2 cellular contexts compared by ENCODE assay signal in the genomic region with DNA sequence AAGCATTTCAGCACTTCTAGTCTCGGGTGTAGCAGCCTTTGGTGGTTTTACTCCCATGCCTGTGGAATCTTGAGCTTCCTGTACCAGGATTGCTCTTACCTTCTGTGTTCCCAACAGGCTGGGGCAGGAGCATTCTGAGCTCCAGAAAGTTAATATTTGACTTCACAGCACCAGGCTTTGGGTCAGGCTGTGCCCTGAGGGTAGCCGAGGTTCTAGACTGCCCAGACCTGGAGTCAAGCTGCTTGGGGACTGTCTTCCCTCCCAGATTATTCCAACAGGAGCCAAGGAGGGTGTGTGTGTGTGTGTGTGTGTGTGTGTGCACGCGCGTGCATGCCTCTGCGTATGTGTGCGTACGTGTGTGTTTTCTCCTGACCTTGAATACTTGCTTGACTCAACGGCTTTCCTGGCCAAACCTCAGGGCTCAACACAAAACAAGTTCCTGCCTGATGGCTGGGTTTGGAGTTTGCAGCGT.
TF ChIP-seq lines count a peak whose summit lies in the region.

No MANE protein-coding gene starts in this region.

TF ChIP-seq in A549, 52 proteins besides CTCF, POLR2A, EP300 and RAD21:
- TF ChIP-seq, protein P1, sequence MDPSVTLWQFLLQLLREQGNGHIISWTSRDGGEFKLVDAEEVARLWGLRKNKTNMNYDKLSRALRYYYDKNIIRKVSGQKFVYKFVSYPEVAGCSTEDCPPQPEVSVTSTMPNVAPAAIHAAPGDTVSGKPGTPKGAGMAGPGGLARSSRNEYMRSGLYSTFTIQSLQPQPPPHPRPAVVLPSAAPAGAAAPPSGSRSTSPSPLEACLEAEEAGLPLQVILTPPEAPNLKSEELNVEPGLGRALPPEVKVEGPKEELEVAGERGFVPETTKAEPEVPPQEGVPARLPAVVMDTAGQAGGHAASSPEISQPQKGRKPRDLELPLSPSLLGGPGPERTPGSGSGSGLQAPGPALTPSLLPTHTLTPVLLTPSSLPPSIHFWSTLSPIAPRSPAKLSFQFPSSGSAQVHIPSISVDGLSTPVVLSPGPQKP (IDR thresholded peaks at IDR 0.05; ENCODE audit: low read depth, low read length): no peak
- TF ChIP-seq FOSB (CRISPR knock-in tag; IDR thresholded peaks at IDR 0.05): no peak
- no peak for TF ChIP-seq KDM5A (IDR thresholded peaks at IDR 0.05)
- TF ChIP-seq TFCP2L1 (CRISPR knock-in tag; IDR thresholded peaks at IDR 0.05): no peak
- no peak for TF ChIP-seq POLR2AphosphoS2 (conservative IDR thresholded peaks at IDR 0.05; ENCODE audit: low read length)
- no peak for TF ChIP-seq RCOR1 (IDR thresholded peaks at IDR 0.05; ENCODE audit: low read depth, low read length)
- TF ChIP-seq, protein P2, sequence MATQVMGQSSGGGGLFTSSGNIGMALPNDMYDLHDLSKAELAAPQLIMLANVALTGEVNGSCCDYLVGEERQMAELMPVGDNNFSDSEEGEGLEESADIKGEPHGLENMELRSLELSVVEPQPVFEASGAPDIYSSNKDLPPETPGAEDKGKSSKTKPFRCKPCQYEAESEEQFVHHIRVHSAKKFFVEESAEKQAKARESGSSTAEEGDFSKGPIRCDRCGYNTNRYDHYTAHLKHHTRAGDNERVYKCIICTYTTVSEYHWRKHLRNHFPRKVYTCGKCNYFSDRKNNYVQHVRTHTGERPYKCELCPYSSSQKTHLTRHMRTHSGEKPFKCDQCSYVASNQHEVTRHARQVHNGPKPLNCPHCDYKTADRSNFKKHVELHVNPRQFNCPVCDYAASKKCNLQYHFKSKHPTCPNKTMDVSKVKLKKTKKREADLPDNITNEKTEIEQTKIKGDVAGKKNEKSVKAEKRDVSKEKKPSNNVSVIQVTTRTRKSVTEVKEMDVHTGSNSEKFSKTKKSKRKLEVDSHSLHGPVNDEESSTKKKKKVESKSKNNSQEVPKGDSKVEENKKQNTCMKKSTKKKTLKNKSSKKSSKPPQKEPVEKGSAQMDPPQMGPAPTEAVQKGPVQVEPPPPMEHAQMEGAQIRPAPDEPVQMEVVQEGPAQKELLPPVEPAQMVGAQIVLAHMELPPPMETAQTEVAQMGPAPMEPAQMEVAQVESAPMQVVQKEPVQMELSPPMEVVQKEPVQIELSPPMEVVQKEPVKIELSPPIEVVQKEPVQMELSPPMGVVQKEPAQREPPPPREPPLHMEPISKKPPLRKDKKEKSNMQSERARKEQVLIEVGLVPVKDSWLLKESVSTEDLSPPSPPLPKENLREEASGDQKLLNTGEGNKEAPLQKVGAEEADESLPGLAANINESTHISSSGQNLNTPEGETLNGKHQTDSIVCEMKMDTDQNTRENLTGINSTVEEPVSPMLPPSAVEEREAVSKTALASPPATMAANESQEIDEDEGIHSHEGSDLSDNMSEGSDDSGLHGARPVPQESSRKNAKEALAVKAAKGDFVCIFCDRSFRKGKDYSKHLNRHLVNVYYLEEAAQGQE (IDR thresholded peaks at IDR 0.05): no peak
- TF ChIP-seq KDM1A (IDR thresholded peaks at IDR 0.05; ENCODE audit: low read depth): no peak
- no peak for TF ChIP-seq NFE2L2 (conservative IDR thresholded peaks at IDR 0.05; ENCODE audit: low read length)
- no peak for TF ChIP-seq CBX8 (IDR thresholded peaks at IDR 0.05)
- TF ChIP-seq, protein P3, sequence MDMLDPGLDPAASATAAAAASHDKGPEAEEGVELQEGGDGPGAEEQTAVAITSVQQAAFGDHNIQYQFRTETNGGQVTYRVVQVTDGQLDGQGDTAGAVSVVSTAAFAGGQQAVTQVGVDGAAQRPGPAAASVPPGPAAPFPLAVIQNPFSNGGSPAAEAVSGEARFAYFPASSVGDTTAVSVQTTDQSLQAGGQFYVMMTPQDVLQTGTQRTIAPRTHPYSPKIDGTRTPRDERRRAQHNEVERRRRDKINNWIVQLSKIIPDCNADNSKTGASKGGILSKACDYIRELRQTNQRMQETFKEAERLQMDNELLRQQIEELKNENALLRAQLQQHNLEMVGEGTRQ (IDR thresholded peaks at IDR 0.05): no peak
- TF ChIP-seq MAZ (IDR thresholded peaks at IDR 0.05; ENCODE audit: borderline replicate concordance, low read depth, low read length): no peak
- TF ChIP-seq CEBPB (IDR thresholded peaks at IDR 0.05): no peak
- TF ChIP-seq HDAC2 (IDR thresholded peaks at IDR 0.05): no peak
- TF ChIP-seq, protein P4, sequence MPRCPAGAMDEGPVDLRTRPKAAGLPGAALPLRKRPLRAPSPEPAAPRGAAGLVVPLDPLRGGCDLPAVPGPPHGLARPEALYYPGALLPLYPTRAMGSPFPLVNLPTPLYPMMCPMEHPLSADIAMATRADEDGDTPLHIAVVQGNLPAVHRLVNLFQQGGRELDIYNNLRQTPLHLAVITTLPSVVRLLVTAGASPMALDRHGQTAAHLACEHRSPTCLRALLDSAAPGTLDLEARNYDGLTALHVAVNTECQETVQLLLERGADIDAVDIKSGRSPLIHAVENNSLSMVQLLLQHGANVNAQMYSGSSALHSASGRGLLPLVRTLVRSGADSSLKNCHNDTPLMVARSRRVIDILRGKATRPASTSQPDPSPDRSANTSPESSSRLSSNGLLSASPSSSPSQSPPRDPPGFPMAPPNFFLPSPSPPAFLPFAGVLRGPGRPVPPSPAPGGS (IDR thresholded peaks at IDR 0.05): no peak
- no peak for TF ChIP-seq MAFK (IDR thresholded peaks at IDR 0.05; ENCODE audit: partially characterized antibody)
- TF ChIP-seq, protein P5, sequence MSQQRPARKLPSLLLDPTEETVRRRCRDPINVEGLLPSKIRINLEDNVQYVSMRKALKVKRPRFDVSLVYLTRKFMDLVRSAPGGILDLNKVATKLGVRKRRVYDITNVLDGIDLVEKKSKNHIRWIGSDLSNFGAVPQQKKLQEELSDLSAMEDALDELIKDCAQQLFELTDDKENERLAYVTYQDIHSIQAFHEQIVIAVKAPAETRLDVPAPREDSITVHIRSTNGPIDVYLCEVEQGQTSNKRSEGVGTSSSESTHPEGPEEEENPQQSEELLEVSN (IDR thresholded peaks at IDR 0.05; ENCODE audit: borderline replicate concordance, low read depth): no peak
- no peak for TF ChIP-seq RNF2 (IDR thresholded peaks at IDR 0.05; ENCODE audit: borderline replicate concordance, low read depth)
- TF ChIP-seq FOXS1 (CRISPR knock-in tag; IDR thresholded peaks at IDR 0.05): no peak
- no peak for TF ChIP-seq TP53 (CRISPR knock-in tag; IDR thresholded peaks at IDR 0.05)
TF ChIP-seq in A549: peak in this region for 0.

TF ChIP-seq in HepG2, 621 proteins besides CTCF, POLR2A, EP300 and RAD21 (continues in another document):
- TF ChIP-seq, protein P6, sequence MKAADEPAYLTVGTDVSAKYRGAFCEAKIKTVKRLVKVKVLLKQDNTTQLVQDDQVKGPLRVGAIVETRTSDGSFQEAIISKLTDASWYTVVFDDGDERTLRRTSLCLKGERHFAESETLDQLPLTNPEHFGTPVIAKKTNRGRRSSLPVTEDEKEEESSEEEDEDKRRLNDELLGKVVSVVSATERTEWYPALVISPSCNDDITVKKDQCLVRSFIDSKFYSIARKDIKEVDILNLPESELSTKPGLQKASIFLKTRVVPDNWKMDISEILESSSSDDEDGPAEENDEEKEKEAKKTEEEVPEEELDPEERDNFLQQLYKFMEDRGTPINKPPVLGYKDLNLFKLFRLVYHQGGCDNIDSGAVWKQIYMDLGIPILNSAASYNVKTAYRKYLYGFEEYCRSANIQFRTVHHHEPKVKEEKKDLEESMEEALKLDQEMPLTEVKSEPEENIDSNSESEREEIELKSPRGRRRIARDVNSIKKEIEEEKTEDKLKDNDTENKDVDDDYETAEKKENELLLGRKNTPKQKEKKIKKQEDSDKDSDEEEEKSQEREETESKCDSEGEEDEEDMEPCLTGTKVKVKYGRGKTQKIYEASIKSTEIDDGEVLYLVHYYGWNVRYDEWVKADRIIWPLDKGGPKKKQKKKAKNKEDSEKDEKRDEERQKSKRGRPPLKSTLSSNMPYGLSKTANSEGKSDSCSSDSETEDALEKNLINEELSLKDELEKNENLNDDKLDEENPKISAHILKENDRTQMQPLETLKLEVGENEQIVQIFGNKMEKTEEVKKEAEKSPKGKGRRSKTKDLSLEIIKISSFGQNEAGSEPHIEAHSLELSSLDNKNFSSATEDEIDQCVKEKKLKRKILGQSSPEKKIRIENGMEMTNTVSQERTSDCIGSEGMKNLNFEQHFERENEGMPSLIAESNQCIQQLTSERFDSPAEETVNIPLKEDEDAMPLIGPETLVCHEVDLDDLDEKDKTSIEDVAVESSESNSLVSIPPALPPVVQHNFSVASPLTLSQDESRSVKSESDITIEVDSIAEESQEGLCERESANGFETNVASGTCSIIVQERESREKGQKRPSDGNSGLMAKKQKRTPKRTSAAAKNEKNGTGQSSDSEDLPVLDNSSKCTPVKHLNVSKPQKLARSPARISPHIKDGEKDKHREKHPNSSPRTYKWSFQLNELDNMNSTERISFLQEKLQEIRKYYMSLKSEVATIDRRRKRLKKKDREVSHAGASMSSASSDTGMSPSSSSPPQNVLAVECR (CRISPR knock-in tag; IDR thresholded peaks at IDR 0.05; ENCODE audit: borderline replicate concordance): 0 out of 2 replicates have a peak, but pooled peaks have one; percentile 12
- 0 out of 2 replicates have a peak, but pooled peaks have one; percentile 52 for TF ChIP-seq CCDC6 (CRISPR knock-in tag; IDR thresholded peaks at IDR 0.05)
- TF ChIP-seq, protein P7, sequence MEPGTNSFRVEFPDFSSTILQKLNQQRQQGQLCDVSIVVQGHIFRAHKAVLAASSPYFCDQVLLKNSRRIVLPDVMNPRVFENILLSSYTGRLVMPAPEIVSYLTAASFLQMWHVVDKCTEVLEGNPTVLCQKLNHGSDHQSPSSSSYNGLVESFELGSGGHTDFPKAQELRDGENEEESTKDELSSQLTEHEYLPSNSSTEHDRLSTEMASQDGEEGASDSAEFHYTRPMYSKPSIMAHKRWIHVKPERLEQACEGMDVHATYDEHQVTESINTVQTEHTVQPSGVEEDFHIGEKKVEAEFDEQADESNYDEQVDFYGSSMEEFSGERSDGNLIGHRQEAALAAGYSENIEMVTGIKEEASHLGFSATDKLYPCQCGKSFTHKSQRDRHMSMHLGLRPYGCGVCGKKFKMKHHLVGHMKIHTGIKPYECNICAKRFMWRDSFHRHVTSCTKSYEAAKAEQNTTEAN (CRISPR knock-in tag; conservative IDR thresholded peaks at IDR 0.05): peak; percentile 86
- peak; percentile 40 for TF ChIP-seq HNF4A (CRISPR knock-in tag; IDR thresholded peaks at IDR 0.05)
- TF ChIP-seq PITX1 (CRISPR knock-in tag; IDR thresholded peaks at IDR 0.05): 0 out of 2 replicates have a peak, but pooled peaks have one; percentile 20
- peak; percentile 41; the same call in 1 of the 2 replicates for TF ChIP-seq NR2F6 (IDR thresholded peaks at IDR 0.05)
- no peak for TF ChIP-seq NR2F6 (CRISPR knock-in tag; IDR thresholded peaks at IDR 0.05)
- no peak for TF ChIP-seq PAX8 (CRISPR knock-in tag; IDR thresholded peaks at IDR 0.05; ENCODE audit: borderline replicate concordance)
- no peak for TF ChIP-seq TBP (CRISPR knock-in tag; IDR thresholded peaks at IDR 0.05)
- TF ChIP-seq HDAC1 (CRISPR knock-in tag; IDR thresholded peaks at IDR 0.05): peak; percentile 74
- TF ChIP-seq, protein P8, sequence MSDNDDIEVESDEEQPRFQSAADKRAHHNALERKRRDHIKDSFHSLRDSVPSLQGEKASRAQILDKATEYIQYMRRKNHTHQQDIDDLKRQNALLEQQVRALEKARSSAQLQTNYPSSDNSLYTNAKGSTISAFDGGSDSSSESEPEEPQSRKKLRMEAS (IDR thresholded peaks at IDR 0.05): 0 out of 2 replicates have a peak, but pooled peaks have one; percentile 25
- peak; percentile 37 for TF ChIP-seq MED1 (CRISPR knock-in tag; IDR thresholded peaks at IDR 0.05)
- no peak for TF ChIP-seq DMAP1 (CRISPR knock-in tag; IDR thresholded peaks at IDR 0.05)
- TF ChIP-seq ZNF782 (CRISPR knock-in tag; IDR thresholded peaks at IDR 0.05; ENCODE audit: borderline replicate concordance): peak; percentile 34; the same call in 1 of the 2 replicates
- no peak for TF ChIP-seq ZBTB1 (CRISPR knock-in tag; IDR thresholded peaks at IDR 0.05; ENCODE audit: borderline replicate concordance)
- 0 out of 2 replicates have a peak, but pooled peaks have one; percentile 8 for TF ChIP-seq ZFP1 (CRISPR knock-in tag; IDR thresholded peaks at IDR 0.05)
- TF ChIP-seq, protein P9, sequence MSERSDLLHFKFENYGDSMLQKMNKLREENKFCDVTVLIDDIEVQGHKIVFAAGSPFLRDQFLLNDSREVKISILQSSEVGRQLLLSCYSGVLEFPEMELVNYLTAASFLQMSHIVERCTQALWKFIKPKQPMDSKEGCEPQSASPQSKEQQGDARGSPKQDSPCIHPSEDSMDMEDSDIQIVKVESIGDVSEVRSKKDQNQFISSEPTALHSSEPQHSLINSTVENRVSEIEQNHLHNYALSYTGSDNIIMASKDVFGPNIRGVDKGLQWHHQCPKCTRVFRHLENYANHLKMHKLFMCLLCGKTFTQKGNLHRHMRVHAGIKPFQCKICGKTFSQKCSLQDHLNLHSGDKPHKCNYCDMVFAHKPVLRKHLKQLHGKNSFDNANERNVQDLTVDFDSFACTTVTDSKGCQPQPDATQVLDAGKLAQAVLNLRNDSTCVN (CRISPR knock-in tag; IDR thresholded peaks at IDR 0.05; ENCODE audit: borderline replicate concordance): peak; percentile 92; the same call in 1 of the 2 replicates
- TF ChIP-seq RBM22 (optimal IDR thresholded peaks at IDR 0.05; ENCODE audit: low read length): peak; percentile 80
- TF ChIP-seq, protein P10, sequence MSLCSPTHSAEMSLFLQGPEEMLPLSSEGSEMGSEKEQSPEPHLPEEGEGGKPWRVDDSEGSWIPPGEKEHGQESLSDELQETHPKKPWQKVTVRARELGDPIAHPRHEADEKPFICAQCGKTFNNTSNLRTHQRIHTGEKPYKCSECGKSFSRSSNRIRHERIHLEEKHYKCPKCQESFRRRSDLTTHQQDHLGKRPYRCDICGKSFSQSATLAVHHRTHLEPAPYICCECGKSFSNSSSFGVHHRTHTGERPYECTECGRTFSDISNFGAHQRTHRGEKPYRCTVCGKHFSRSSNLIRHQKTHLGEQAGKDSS (CRISPR knock-in tag; IDR thresholded peaks at IDR 0.05; ENCODE audit: borderline replicate concordance, low read depth): 0 out of 2 replicates have a peak, but pooled peaks have one; percentile 48
- TF ChIP-seq, protein P11, sequence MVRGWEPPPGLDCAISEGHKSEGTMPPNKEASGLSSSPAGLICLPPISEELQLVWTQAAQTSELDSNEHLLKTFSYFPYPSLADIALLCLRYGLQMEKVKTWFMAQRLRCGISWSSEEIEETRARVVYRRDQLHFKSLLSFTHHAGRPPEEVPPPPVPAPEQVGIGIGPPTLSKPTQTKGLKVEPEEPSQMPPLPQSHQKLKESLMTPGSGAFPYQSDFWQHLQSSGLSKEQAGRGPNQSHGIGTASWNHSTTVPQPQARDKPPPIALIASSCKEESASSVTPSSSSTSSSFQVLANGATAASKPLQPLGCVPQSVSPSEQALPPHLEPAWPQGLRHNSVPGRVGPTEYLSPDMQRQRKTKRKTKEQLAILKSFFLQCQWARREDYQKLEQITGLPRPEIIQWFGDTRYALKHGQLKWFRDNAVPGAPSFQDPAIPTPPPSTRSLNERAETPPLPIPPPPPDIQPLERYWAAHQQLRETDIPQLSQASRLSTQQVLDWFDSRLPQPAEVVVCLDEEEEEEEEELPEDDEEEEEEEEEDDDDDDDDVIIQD (CRISPR knock-in tag; IDR thresholded peaks at IDR 0.05; ENCODE audit: low read depth): 0 out of 2 replicates have a peak, but pooled peaks have one; percentile 22
- peak; percentile 82 for TF ChIP-seq SALL1 (CRISPR knock-in tag; IDR thresholded peaks at IDR 0.05)
- TF ChIP-seq STAG1 (CRISPR knock-in tag; IDR thresholded peaks at IDR 0.05): peak; percentile 21; the same call in 1 of the 2 replicates
- peak; percentile 62 for TF ChIP-seq TARDBP (CRISPR knock-in tag; IDR thresholded peaks at IDR 0.05)
- TF ChIP-seq, protein P12, sequence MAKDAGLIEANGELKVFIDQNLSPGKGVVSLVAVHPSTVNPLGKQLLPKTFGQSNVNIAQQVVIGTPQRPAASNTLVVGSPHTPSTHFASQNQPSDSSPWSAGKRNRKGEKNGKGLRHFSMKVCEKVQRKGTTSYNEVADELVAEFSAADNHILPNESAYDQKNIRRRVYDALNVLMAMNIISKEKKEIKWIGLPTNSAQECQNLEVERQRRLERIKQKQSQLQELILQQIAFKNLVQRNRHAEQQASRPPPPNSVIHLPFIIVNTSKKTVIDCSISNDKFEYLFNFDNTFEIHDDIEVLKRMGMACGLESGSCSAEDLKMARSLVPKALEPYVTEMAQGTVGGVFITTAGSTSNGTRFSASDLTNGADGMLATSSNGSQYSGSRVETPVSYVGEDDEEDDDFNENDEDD (CRISPR knock-in tag; IDR thresholded peaks at IDR 0.05; ENCODE audit: borderline replicate concordance): no peak
- peak; percentile 52; the same call in 1 of the 2 replicates for TF ChIP-seq ISL2 (CRISPR knock-in tag; IDR thresholded peaks at IDR 0.05)
